Comparison of ENCODE assay signal across 8 cellular contexts in genomic region chr7:98251251-98251843, GRCh38. TPM values are rescaled to one million over a fixed set of nuclear protein-coding genes. Genes with fewer than 3 reads are reported as not detected.
DNase-seq lines count a peak whose midpoint lies in the region; ATAC-seq, FAIRE-seq and TF ChIP-seq lines count a peak whose summit lies in the region.

No MANE protein-coding gene starts in this region.

- H3K4me3 ChIP-seq in AG09309 (ENCODE audit: control insufficient read depth, low read depth, low read length) (peak overlapping the region; percentile 100), adrenal gland (peak overlapping the region; percentile 60 to 82 (median 71)), hepatocyte (peak overlapping the region; percentile 55), small intestine (ENCODE audit: low read depth in 1 of 2, low read length in 2 of 2) (peak overlapping the region; percentile 81 to 87)

- H2AFZ ChIP-seq in hepatocyte: peak overlapping the region; percentile 82

- H3K4me1 ChIP-seq in adrenal gland (replicated peaks in 1 of 2) (peaks cover 12 to 25% of the 10 kb centered on the region in 2 donors), hepatocyte (ENCODE audit: insufficient read depth) (peaks cover 13% of the 10 kb centered on the region), small intestine (ENCODE audit: control insufficient read depth in 2 of 2, insufficient read depth in 1 of 2, low read depth in 1 of 2, low read length in 1 of 2) (peaks cover 0 to 9% of the 10 kb centered on the region in 2 donors)

- peak; percentile 21 for ATAC-seq in GM19023 (IDR thresholded peaks at IDR 0.05; ENCODE audit: unreplicated experiment)
- peak; percentile 28 for ATAC-seq in HG03196 (IDR thresholded peaks at IDR 0.05; ENCODE audit: unreplicated experiment)

- H3K27me3 ChIP-seq in adrenal gland (no peaks in the 10 kb centered on the region), hepatocyte (no peaks in the 10 kb centered on the region), small intestine (ENCODE audit: control insufficient read depth in 2 of 2, insufficient read depth in 2 of 2, low read length in 2 of 2) (no peaks in the 10 kb centered on the region)

- H3K36me3 ChIP-seq in adrenal gland (replicated peaks in 1 of 2) (no peaks in the 10 kb centered on the region), hepatocyte (replicated peaks; ENCODE audit: insufficient read depth, low read depth) (no peaks in the 10 kb centered on the region), small intestine (ENCODE audit: control insufficient read depth in 2 of 2, insufficient read depth in 2 of 2, low read length in 2 of 2) (peaks cover 0 to 2% of the 10 kb centered on the region in 2 donors)

- H4K20me1 ChIP-seq in hepatocyte (ENCODE audit: insufficient read depth, poor library complexity, severe bottlenecking): no peaks in the 10 kb centered on the region

- DNase-seq in AG09309 (ENCODE audit: low read depth) (no peak), RPMI8226 (peak; percentile 94), adrenal gland (peak; percentile 40 to 71 (median 48)), hepatocyte (ENCODE audit: low spot score) (no peak), small intestine (no peak), NCI-H1092 (lab: John Stamatoyannopoulos, UW) (no peak)

- H3K27ac ChIP-seq in adrenal gland: peak overlapping the region in 3 of 5 donors; percentile 53 to 89 (median 58)
- H3K27ac ChIP-seq in hepatocyte: peak overlapping the region; percentile 85
- peak overlapping the region; percentile 74 to 96 for H3K27ac ChIP-seq in small intestine (ENCODE audit: low read depth in 1 of 2, low read length in 1 of 2)

- WGBS in adrenal gland, 4 donors: 20 to 24% (median 22%) methylated on average over 13 to 15 of the region's 15 CpGs
- 10% methylated on average over 15 of the region's 15 CpGs for whole genome bisulfite sequencing in hepatocyte (ENCODE audit: low lambda C conversion rate, missing lambda C conversion rate)
- WGBS in small intestine, 3 donors: 1 to 8% (median 2%) methylated on average over 15 of the region's 15 CpGs

- H3K4me2 ChIP-seq in hepatocyte: peak overlapping the region; percentile 85

- TF ChIP-seq POLR2A in adrenal gland (IDR thresholded peaks at IDR 0.05): no peak

- no peak for FAIRE-seq in small intestine (lab: Jason Lieb, UNC)

- TF ChIP-seq CTCF in AG09309 (IDR thresholded peaks at IDR 0.05; ENCODE audit: control insufficient read depth, insufficient read depth, low read depth, low read length, missing control alignments) (no peak), adrenal gland (IDR thresholded peaks at IDR 0.05) (no peak), hepatocyte (IDR thresholded peaks at IDR 0.05; ENCODE audit: poor library complexity) (no peak)

- H3K79me2 ChIP-seq in hepatocyte: peaks cover 36% of the 10 kb centered on the region

- no peaks in the 10 kb centered on the region for H3K9me2 ChIP-seq in hepatocyte (replicated peaks; ENCODE audit: insufficient read depth)

- intact Hi-C loops in adrenal gland (cut with DNase I): no loop called here

- H3K9me3 ChIP-seq in adrenal gland (replicated peaks in 1 of 3): no peaks in the 10 kb centered on the region
- H3K9me3 ChIP-seq in hepatocyte (ENCODE audit: low read depth): no peaks in the 10 kb centered on the region
- H3K9me3 ChIP-seq in small intestine (ENCODE audit: control insufficient read depth, low read depth): no peaks in the 10 kb centered on the region

RNA-seq across cellular contexts. Expression of gene TECPR1, which starts 0.7 kb away (rescaled TPM):
- total RNA-seq in adrenal gland: 10 to 100 TPM; 10.9 to 35.0 (median 20.4) TPM
- polyA plus RNA-seq in adrenal gland: 10 to 100 TPM in 2 of 3 donors, 1 to 10 TPM in 1; 6.2 to 36.4 (median 12.3) TPM
- 6.0 and 10.7 TPM in 2 replicates for total RNA-seq in hepatocyte
- polyA plus RNA-seq in hepatocyte: 9.8 and 11.3 TPM in 2 replicates
- polyA plus RNA-seq in small intestine: 10 to 100 TPM in 2 of 3 donors, 1 to 10 TPM in 1; 9.2 to 20.6 (median 12.5) TPM

RNA-seq across cellular contexts. Expression of gene BRI3, which starts 30.1 kb away (rescaled TPM):
- total RNA-seq in adrenal gland: 100 to 1,000 TPM in 7 of 8 donors, 10 to 100 TPM in 1; 50.2 to 379 (median 209) TPM
- polyA plus RNA-seq in adrenal gland: 100 to 1,000 TPM; 165 to 204 (median 200) TPM
- total RNA-seq in hepatocyte: 71.5 and 84.0 TPM in 2 replicates
- polyA plus RNA-seq in hepatocyte: 101 and 104 TPM in 2 replicates
- polyA plus RNA-seq in small intestine: 100 to 1,000 TPM; 186 to 384 (median 323) TPM

RNA-seq across cellular contexts. Expression of gene BHLHA15, which starts 40.1 kb away (rescaled TPM):
- total RNA-seq in adrenal gland (1 to 10 TPM in 3 of 8 donors, not detected in 5; 1.4 to 3.6 (median 1.9) TPM), hepatocyte (0.92 and 2.3 TPM in 2 replicates)
- polyA plus RNA-seq in adrenal gland (under 1 TPM in 1 of 3 donors, not detected in 2; 0.57 TPM), hepatocyte (0.39 TPM in 1 of 2 replicates, not detected in the other), small intestine (1 to 10 TPM in 2 of 3 donors, not detected in 1; 2.6 to 4.1 TPM)

Comparison
In these comparisons a context has a peak if more than half of its experiments do, and no peak if none do; other contexts are left out.
1. DNase-seq: peak in RPMI8226 (single experiment) and adrenal gland (7 of 7); none in AG09309 (single experiment), hepatocyte (single experiment), small intestine (single experiment) and NCI-H1092 (single experiment).
2. Peak in every context shown above with its lines, with median percentiles within 50 percentile points of each other: H3K4me3 ChIP-seq and H3K27ac ChIP-seq.